ENCODE assay signal across 30 cellular contexts in genomic region chrX:1265061-1265460, GRCh38. TPM values are rescaled to one million over a fixed set of nuclear protein-coding genes. Genes with fewer than 3 reads are reported as not detected.
"Had no signal": no experiment of that assay in that cellular context is flagged by ENCODE, and none has a peak within 500 bp of the region (broad histone marks: within the 10 kb centered on the region; RNA-seq: fewer than 3 reads in every experiment).

No MANE protein-coding gene starts in this region.

- ATAC-seq: activated CD8-positive, alpha-beta T cell treated with anti-CD3 and anti-CD28 coated beads for 36 hours had no signal

- H3K27me3 Mint-ChIP-seq: activated CD4-positive, alpha-beta T cell treated with anti-CD3 and anti-CD28 coated beads, Interleukin-2, amount 10 ng/mL, durations not matched to agents 24 days and 14 days; activated CD8-positive, alpha-beta T cell treated with anti-CD3 and anti-CD28 coated beads for 36 hours; activated naive CD4-positive, alpha-beta T cell treated with anti-CD3 and anti-CD28 coated beads, Interleukin-2, amount 50 U/mL, for 24 hours had no signal

- H3K36me3 Mint-ChIP-seq: activated naive CD4-positive, alpha-beta T cell treated with anti-CD3 and anti-CD28 coated beads, Interleukin-2, amount 50 U/mL, for 24 hours; brain had no signal

- H3K4me3 ChIP-seq: PC-9, SK-N-MC had no signal

- H3K27ac Mint-ChIP-seq: activated CD4-positive, alpha-beta T cell treated with anti-CD3 and anti-CD28 coated beads, Interleukin-2, amount 10 ng/mL, durations not matched to agents 24 days and 14 days; activated CD8-positive, alpha-beta T cell treated with anti-CD3 and anti-CD28 coated beads for 36 hours; activated naive CD4-positive, alpha-beta T cell treated with anti-CD3 and anti-CD28 coated beads, Interleukin-2, amount 50 U/mL, for 24 hours; activated T-helper 2 cell treated with anti-CD3 and anti-CD28 coated beads, Interferon-gamma antibody, Interleukin-2, Interleukin-4, amounts not matched to agents 10 μg/mL and 5 μg/mL and 100 μg/mL, durations not matched to agents 14 hours and 24 hours and 36 hours; brain had no signal

- DNase-seq: activated CD4-positive, alpha-beta T cell treated with anti-CD3 and anti-CD28 coated beads, Interleukin-2, amount 10 ng/mL, durations not matched to agents 24 days and 14 days; activated CD4-positive, alpha-beta T cell treated with anti-CD3 and anti-CD28 coated beads, Interleukin-2, amount 50 U/mL, for 4 hours; activated CD8-positive, alpha-beta T cell treated with anti-CD3 and anti-CD28 coated beads for 36 hours; activated gamma-delta T cell; activated naive CD4-positive, alpha-beta T cell treated with Interleukin-2 at 50 U/mL for 16 hours; activated T-cell treated with anti-CD3 and anti-CD28 coated beads, Interleukin-2, amount 50 U/mL, for 1 hour; anterior cingulate cortex; caudate nucleus; cerebellar nuclear complex; Kasumi-1; KG1; MM.1S; MV-4-11; NCI-H1092; NCI-H1436 treated with DMSO at 0.1 percent for 48 hours; NCI-H1694 treated with DMSO at 0.1 percent for 48 hours; NCI-H2029; NCI-H345; NCI-H524 treated with DMSO at 0.1 percent for 48 hours; Right ventricle myocardium superior; T-helper 2 cell; T-helper 9 cell had no signal

- H3K27ac ChIP-seq: PC-9, RWPE1, SK-N-MC had no signal

- H2AFZ ChIP-seq: PC-9 had no signal

- H3K4me3 Mint-ChIP-seq: activated CD4-positive, alpha-beta T cell treated with anti-CD3 and anti-CD28 coated beads, Interleukin-2, amount 10 ng/mL, durations not matched to agents 24 days and 14 days; activated CD8-positive, alpha-beta T cell treated with anti-CD3 and anti-CD28 coated beads for 36 hours; activated naive CD4-positive, alpha-beta T cell treated with anti-CD3 and anti-CD28 coated beads, Interleukin-2, amount 50 U/mL, for 24 hours; brain had no signal

- H3K4me2 ChIP-seq: PC-9 had no signal

RNA-seq across cellular contexts. Expression of gene CSF2RA, which starts 3.6 kb away (rescaled TPM):
- total RNA-seq: activated CD8-positive, alpha-beta memory T cell treated with anti-CD3 and anti-CD28 coated beads for 36 hours; activated CD8-positive, alpha-beta T cell treated with anti-CD3 and anti-CD28 coated beads for 36 hours; bronchial epithelial cell had no signal

RNA-seq across cellular contexts. Expression of gene CRLF2, which starts 52.6 kb away (rescaled TPM):
- total RNA-seq: activated CD8-positive, alpha-beta memory T cell treated with anti-CD3 and anti-CD28 coated beads for 36 hours; bronchial epithelial cell; Right ventricle myocardium superior had no signal
